ENCODE assay signal across 8 cellular contexts in genomic region chr19:48965806-48966540, GRCh38. TPM values are rescaled to one million over a fixed set of nuclear protein-coding genes. Genes with fewer than 3 reads are reported as not detected.
A peak's percentile ranks its signal among the peaks of the same experiment; 100 is the strongest.
DNase-seq lines count a peak whose midpoint lies in the region; ATAC-seq and TF ChIP-seq lines count a peak whose summit lies in the region.

No MANE protein-coding gene starts in this region.

- H3K36me3 Mint-ChIP-seq in H9 (ENCODE audit: insufficient read depth in 1 of 3, low read depth in 3 of 3): peaks cover 32 to 59% (median 53%) of the 10 kb centered on the region in 3 experiments; a peak in 6 of 7 replicates

- intact Hi-C loops in heart right ventricle (cut with DNase I) (loop anchor here in 8 of 10 donors (1.0 to 10.0 kb wide), 10 partner anchors 66 to 331 kb away; partner anchors contain the start of genes PPP1R15A (in 5 of the 8), CA11 (in 2 of the 8), DBP (in 2 of the 8) and NUCB1 (in 1 of the 8)), posterior vena cava (cut with DNase I) (loop anchor here (5.0 to 10.0 kb wide), 3 partner anchors 71 to 171 kb away; partner anchors contain the start of genes PPP1R15A (in 1 of the 2) and TULP2 (in 1 of the 2))

- H4K91ac ChIP-seq in H9 (ENCODE audit: insufficient read length, low read depth, low read length): no peak overlapping the region

- peak overlapping the region; percentile 94 to 98 (median 96) for H3K27ac Mint-ChIP-seq in H9

- no peak overlapping the region for H2BK120ac ChIP-seq in H9 (ENCODE audit: low read depth, low read length, poor library complexity, severe bottlenecking)

- peak; percentile 72 for DNase-seq in DMS153 (lab: John Stamatoyannopoulos, UW)
- peak; percentile 85 for DNase-seq in H9
- DNase-seq in NCI-H1417 treated with DMSO at 0.1 percent for 48 hours (lab: John Stamatoyannopoulos, UW): peak; percentile 35
- peak; percentile 73 to 89 (median 80) for DNase-seq in T-helper 1 cell
- DNase-seq in amniotic epithelial cell (ENCODE audit: low read depth): peak; percentile 71
- DNase-seq in heart right ventricle: peak; percentile 86 to 90
- peak; percentile 97 for DNase-seq in posterior vena cava (ENCODE audit: low spot score)
- DNase-seq in ureter (ENCODE audit: low spot score): peak; percentile 92

- H3K9me3 Mint-ChIP-seq in H9: peaks cover 0 to 5% of the 10 kb centered on the region in 2 experiments; a peak in 2 of 5 replicates

- H3K4me1 Mint-ChIP-seq in H9: peaks cover 32 to 58% of the 10 kb centered on the region in 2 experiments

- no peaks in the 10 kb centered on the region for H3K79me1 ChIP-seq in H9 (ENCODE audit: insufficient read depth, low read depth, low read length, poor library complexity, severe bottlenecking)

- peaks cover 3% of the 10 kb centered on the region for H4K20me1 ChIP-seq in H9 (ENCODE audit: control insufficient read depth, insufficient read depth, insufficient read length)

- H3K4me2 ChIP-seq in H9 (ENCODE audit: insufficient read depth, insufficient read length, low read length): peak overlapping the region; percentile 82

- no peak overlapping the region for H2AFZ ChIP-seq in H9 (ENCODE audit: low read length)

- H3K4me1 ChIP-seq in H9 (ENCODE audit: insufficient read depth, low read length): no peaks in the 10 kb centered on the region; the same call in 1 of the 2 replicates
- peaks cover 15 to 69% (median 61%) of the 10 kb centered on the region in 9 donors for H3K4me1 ChIP-seq in heart right ventricle

- no peak overlapping the region for H3K23ac ChIP-seq in H9 (ENCODE audit: insufficient read length, low read depth, low read length)

- H4K5ac ChIP-seq in H9 (ENCODE audit: insufficient read length, low read depth, low read length): no peak overlapping the region

- H3K9ac ChIP-seq in H9 (ENCODE audit: extremely low read depth, insufficient read length, low read length): peak overlapping the region; percentile 63

- H3K36me3 ChIP-seq in heart right ventricle: peaks cover 0 to 54% (median 33%) of the 10 kb centered on the region in 9 donors

- H3K56ac ChIP-seq in H9 (ENCODE audit: insufficient read length, low read depth, low read length): no peak overlapping the region

- ATAC-seq in heart right ventricle: peak; percentile 48 to 78 (median 69)

- H2BK5ac ChIP-seq in H9 (ENCODE audit: insufficient read length, low read length): no peak overlapping the region

- peak overlapping the region; percentile 25 for H3K18ac ChIP-seq in H9 (ENCODE audit: insufficient read length, low read depth, low read length)

- H3K23me2 ChIP-seq in H9 (ENCODE audit: insufficient read length, low read depth, low read length, poor library complexity, severe bottlenecking): peaks cover 14% of the 10 kb centered on the region

- peak overlapping the region; percentile 38 for H3K14ac ChIP-seq in H9 (ENCODE audit: insufficient read depth, low read length)

- H3K4me3 ChIP-seq in heart right ventricle: peak overlapping the region; percentile 65 to 100 (median 88)

- H2BK12ac ChIP-seq in H9 (ENCODE audit: insufficient read length, low read depth, low read length): no peak overlapping the region

- H3T11ph ChIP-seq in H9 (ENCODE audit: low read length): no peak overlapping the region

- TF ChIP-seq CTCF in H9 (conservative IDR thresholded peaks at IDR 0.05) (no peak), heart right ventricle (IDR thresholded peaks at IDR 0.05) (no peak)

- no peaks in the 10 kb centered on the region for H3K27me3 ChIP-seq in H9 (ENCODE audit: insufficient read depth, low read length)
- H3K27me3 ChIP-seq in heart right ventricle: no peaks in the 10 kb centered on the region

- H2BK15ac ChIP-seq in H9 (ENCODE audit: low read depth, low read length): no peak overlapping the region

- H4K8ac ChIP-seq in H9 (replicated peaks; ENCODE audit: insufficient read length, low read depth, low read length): no peak overlapping the region

- peak overlapping the region; percentile 96 to 98 for H3K4me3 Mint-ChIP-seq in H9

- peaks cover 2% of the 10 kb centered on the region; the same call in 1 of the 2 replicates for H3K27me3 Mint-ChIP-seq in H9 (ENCODE audit: low read depth)

- no CpG with 5 or more reads among the region's 36 CpGs for WGBS in H9 (ENCODE audit: extremely low coverage, insufficient read length, low lambda C conversion rate)
- whole genome bisulfite sequencing in heart right ventricle, 2 donors: 13 to 15% methylated on average over 36 of the region's 36 CpGs

- H3K79me2 ChIP-seq in H9 (ENCODE audit: insufficient read depth, low read length): no peaks in the 10 kb centered on the region

- no peak overlapping the region for H2AK5ac ChIP-seq in H9 (ENCODE audit: insufficient read length, low read length)

- no peaks in the 10 kb centered on the region for H3K9me3 ChIP-seq in H9 (ENCODE audit: control insufficient read depth, low read depth, low read length)
- H3K9me3 ChIP-seq in heart right ventricle: no peaks in the 10 kb centered on the region

- no peak overlapping the region for H3K4ac ChIP-seq in H9 (ENCODE audit: low read depth, low read length)

- H3K27ac ChIP-seq in H9 (ENCODE audit: insufficient read length, low read depth, low read length) (no peak overlapping the region), heart right ventricle (peak overlapping the region; percentile 84 to 96 (median 89))

- H2BK20ac ChIP-seq in H9 (ENCODE audit: low read depth, low read length, poor library complexity, severe bottlenecking): no peak overlapping the region

RNA-seq across cellular contexts. Expression of gene FTL, which starts 0.9 kb away (rescaled TPM):
- 1,244 and 1,245 TPM in 2 replicates for total RNA-seq in H9 (2021)
- 1,000 to 10,000 TPM in 2 of 10 donors, 100 to 1,000 TPM in 8; 450 to 3,518 (median 637) TPM for total RNA-seq in heart right ventricle
- 1,000 to 10,000 TPM; 1,046 to 1,578 TPM for polyA plus RNA-seq in heart right ventricle
- total RNA-seq in posterior vena cava: 1,000 to 10,000 TPM; 2,854 to 3,275 TPM
- total RNA-seq in ureter: 1,526 TPM

RNA-seq across cellular contexts. Expression of gene BAX, which starts 11.3 kb away (rescaled TPM):
- total RNA-seq in H9 (2021): 310 and 315 TPM in 2 replicates
- 10 to 100 TPM; 11.5 to 41.5 (median 19.5) TPM for total RNA-seq in heart right ventricle
- polyA plus RNA-seq in heart right ventricle: 10 to 100 TPM; 17.6 to 37.4 TPM
- 10 to 100 TPM; 44.6 to 53.4 TPM for total RNA-seq in posterior vena cava
- 79.9 TPM for total RNA-seq in ureter

RNA-seq across cellular contexts. Expression of gene GYS1, which starts 27.1 kb away (rescaled TPM):
- total RNA-seq in H9 (2021) (44.3 and 45.6 TPM in 2 replicates), heart right ventricle (100 to 1,000 TPM; 139 to 245 (median 201) TPM), posterior vena cava (10 to 100 TPM; 28.0 to 39.5 TPM), ureter (73.8 TPM)
- 100 to 1,000 TPM; 114 to 128 TPM for polyA plus RNA-seq in heart right ventricle

RNA-seq across cellular contexts. Expression of gene RUVBL2, which starts 27.7 kb away (rescaled TPM):
- total RNA-seq in H9 (2021) (130 and 134 TPM in 2 replicates), heart right ventricle (10 to 100 TPM; 40.1 to 60.4 (median 49.3) TPM), posterior vena cava (10 to 100 TPM; 34.7 to 43.1 TPM), ureter (66.7 TPM)
- polyA plus RNA-seq in heart right ventricle: 100 to 1,000 TPM in 1 of 2 donors, 10 to 100 TPM in 1; 60.1 to 108 TPM

RNA-seq across cellular contexts. Expression of gene DHDH, which starts 32.5 kb away (rescaled TPM):
- total RNA-seq in H9 (2021) (1.4 and 2.0 TPM in 2 replicates), heart right ventricle (under 1 TPM in 1 of 10 donors, not detected in 9; 0.51 TPM), posterior vena cava (not detected), ureter (not detected)
- polyA plus RNA-seq in heart right ventricle: under 1 TPM in 1 of 2 donors, not detected in 1; 0.17 TPM

Comparison
In these comparisons a context has a peak if more than half of its experiments do, and no peak if none do; other contexts are left out.
1. DNase-seq: peak in every context shown above with its lines; median percentile 97 in posterior vena cava; 92 in ureter; 88 in heart right ventricle; 85 in H9; 80 in T-helper 1 cell; 72 in DMS153; 71 in amniotic epithelial cell; 35 in NCI-H1417 treated with DMSO at 0.1 percent for 48 hours.